ENCODE assay signal across 10 cellular contexts in the genomic region with DNA sequence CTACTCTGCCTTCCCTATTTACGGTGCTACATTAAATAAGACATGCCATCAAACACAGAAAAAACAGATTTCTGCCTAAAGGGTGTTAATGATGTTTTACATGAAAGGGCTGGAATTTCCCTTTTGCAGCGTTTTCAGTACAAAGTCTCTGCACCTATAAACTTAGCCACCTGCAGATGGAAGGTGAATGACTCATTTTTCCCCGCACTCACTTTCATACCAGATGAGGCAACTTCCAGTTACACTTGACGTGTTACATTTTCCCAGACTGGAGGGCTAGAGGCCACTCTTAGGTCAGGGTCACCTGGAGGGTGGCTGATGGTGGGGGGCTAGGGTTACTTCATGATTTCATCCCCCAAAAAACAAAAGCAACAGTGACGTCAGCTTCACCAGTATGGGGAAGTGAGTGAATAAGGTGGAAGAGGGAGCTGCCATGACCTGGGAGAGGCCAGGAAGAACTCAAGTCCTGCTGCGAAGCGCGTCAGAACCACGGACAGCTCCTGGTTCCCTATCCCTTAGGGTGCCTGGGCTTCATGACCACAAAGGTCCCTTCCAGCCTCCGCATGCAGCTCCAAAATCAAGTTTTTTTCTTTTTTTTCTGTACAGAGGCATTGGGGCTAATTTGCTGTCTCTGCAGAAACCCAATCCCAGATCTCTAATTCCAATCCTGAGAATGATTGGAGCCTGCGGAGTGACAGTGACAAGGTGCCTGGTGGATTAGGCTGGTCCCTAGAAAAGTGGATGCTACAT.
DNase-seq lines count a peak whose midpoint lies in the region; ATAC-seq and TF ChIP-seq lines count a peak whose summit lies in the region.
"Had no signal": no experiment of that assay in that cellular context is flagged by ENCODE, and none has a peak within 500 bp of the region (broad histone marks: within the 10 kb centered on the region; RNA-seq: fewer than 3 reads in every experiment).

No MANE protein-coding gene starts in this region.

- H3K9me3 Mint-ChIP-seq in T-helper 1 cell treated with Interleukin-12 subunit alpha and Interleukin-12 subunit beta and Interleukin-4 antibody, amounts not matched to agents 30 μg/mL and 1 μg/mL, for 36 hours, result no peaks in the 10 kb centered on the region
- no peaks in the 10 kb centered on the region for H3K9me3 Mint-ChIP-seq in nephron progenitor cell

- DNase-seq in nephron progenitor cell (peak; percentile 91), ovary (no peak), NCI-H345 (lab: John Stamatoyannopoulos, UW) (no peak), foreskin fibroblast (no peak), GM03348 (ENCODE audit: low spot score) (no peak)
- DNase-seq: HFFc6, spleen had no signal

- H3K4me3 ChIP-seq in ovary (no peak overlapping the region), foreskin fibroblast (ENCODE audit: low read depth in 1 of 2, low read length in 2 of 2) (no peak overlapping the region)
- H3K4me3 ChIP-seq: spleen had no signal

- no peak for TF ChIP-seq EP300 in ovary (IDR thresholded peaks at IDR 0.05)

- no peaks in the 10 kb centered on the region for H3K27me3 ChIP-seq in ovary

- no peaks in the 10 kb centered on the region for H3K9me3 ChIP-seq in ovary
- H3K9me3 ChIP-seq: spleen had no signal

- no peaks in the 10 kb centered on the region for H3K4me1 ChIP-seq in ovary (ENCODE audit: insufficient read depth)
- H3K4me1 ChIP-seq: spleen had no signal

- H3K36me3 Mint-ChIP-seq in T-helper 1 cell treated with Interleukin-12 subunit alpha and Interleukin-12 subunit beta and Interleukin-4 antibody, amounts not matched to agents 30 μg/mL and 1 μg/mL, for 36 hours (ENCODE audit: low read depth), result no peaks in the 10 kb centered on the region
- H3K36me3 Mint-ChIP-seq in nephron progenitor cell (ENCODE audit: low read depth), result no peaks in the 10 kb centered on the region

- ATAC-seq in GM18870 (IDR thresholded peaks at IDR 0.05; ENCODE audit: unreplicated experiment) (peak; percentile 79), HG02571 (IDR thresholded peaks at IDR 0.05; ENCODE audit: unreplicated experiment) (peak; percentile 62)

- no peaks in the 10 kb centered on the region for H3K27me3 Mint-ChIP-seq in T-helper 1 cell treated with Interleukin-12 subunit alpha and Interleukin-12 subunit beta and Interleukin-4 antibody, amounts not matched to agents 30 μg/mL and 1 μg/mL, for 36 hours (ENCODE audit: low read depth)
- H3K27me3 Mint-ChIP-seq in nephron progenitor cell (ENCODE audit: low read depth, poor library complexity), result peaks cover 32% of the 10 kb centered on the region

- no peaks in the 10 kb centered on the region for H3K36me3 ChIP-seq in ovary
- H3K36me3 ChIP-seq: spleen had no signal

- no peak for TF ChIP-seq POLR2A in ovary (IDR thresholded peaks at IDR 0.05)

- WGBS in ovary, 3 donors, result 43 to 53% (median 47%) methylated on average over 11 of the region's 11 CpGs

- no peak overlapping the region for H3K27ac ChIP-seq in ovary
- H3K27ac ChIP-seq: spleen had no signal

- H3K4me1 Mint-ChIP-seq in T-helper 1 cell treated with Interleukin-12 subunit alpha and Interleukin-12 subunit beta and Interleukin-4 antibody, amounts not matched to agents 30 μg/mL and 1 μg/mL, for 36 hours (ENCODE audit: low read depth), result peaks cover 13% of the 10 kb centered on the region
- H3K4me1 Mint-ChIP-seq in nephron progenitor cell, result peaks cover 5% of the 10 kb centered on the region

- intact Hi-C loops in ovary (cut with DNase I), result no loop called here

- no peak overlapping the region for H3K4me3 Mint-ChIP-seq in T-helper 1 cell treated with Interleukin-12 subunit alpha and Interleukin-12 subunit beta and Interleukin-4 antibody, amounts not matched to agents 30 μg/mL and 1 μg/mL, for 36 hours
- no peak overlapping the region for H3K4me3 Mint-ChIP-seq in nephron progenitor cell
- H3K4me3 Mint-ChIP-seq: HFFc6 had no signal

- H3K27ac Mint-ChIP-seq in T-helper 1 cell treated with Interleukin-12 subunit alpha and Interleukin-12 subunit beta and Interleukin-4 antibody, amounts not matched to agents 30 μg/mL and 1 μg/mL, for 36 hours, result peak overlapping the region; percentile 84
- no peak overlapping the region for H3K27ac Mint-ChIP-seq in nephron progenitor cell
- H3K27ac Mint-ChIP-seq: HFFc6 had no signal

- TF ChIP-seq CTCF in nephron progenitor cell (IDR thresholded peaks at IDR 0.05) (no peak), ovary (IDR thresholded peaks at IDR 0.05) (no peak), foreskin fibroblast (IDR thresholded peaks at IDR 0.05; ENCODE audit: low read depth, low read length) (no peak)
